ENCODE assay signal across 14 cellular contexts in the genomic region with DNA sequence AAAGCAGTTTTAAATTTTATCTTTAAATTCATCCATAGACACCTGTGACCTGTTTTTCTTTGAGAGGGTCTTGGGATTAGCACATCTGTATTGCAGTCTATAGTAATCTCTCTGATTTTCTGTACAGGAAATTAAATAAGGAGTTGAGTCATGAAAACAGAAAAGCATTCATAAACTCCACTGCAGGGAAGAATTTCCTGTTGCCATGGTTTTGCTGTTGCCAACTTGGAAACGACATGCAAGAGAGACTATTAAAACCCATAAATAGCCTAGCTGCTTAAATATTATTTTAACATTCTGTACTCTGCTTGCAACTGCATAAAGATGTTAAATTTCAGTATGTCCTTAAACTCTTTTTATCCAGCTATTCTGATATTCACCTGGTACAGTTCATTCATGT.
DNase-seq lines count a peak whose midpoint lies in the region; ATAC-seq and TF ChIP-seq lines count a peak whose summit lies in the region.
"Had no signal": no experiment of that assay in that cellular context is flagged by ENCODE, and none has a peak within 500 bp of the region (broad histone marks: within the 10 kb centered on the region; RNA-seq: fewer than 3 reads in every experiment).

No MANE protein-coding gene starts in this region.

- H3K4me1 ChIP-seq in right cardiac atrium (ENCODE audit: control insufficient read depth, insufficient read depth, low read length): peaks cover 2% of the 10 kb centered on the region
- H3K4me1 ChIP-seq in Peyer's patch: no peaks in the 10 kb centered on the region

- WGBS in right cardiac atrium: 35% methylated on average over 1 of the region's 1 CpG

- ATAC-seq in right cardiac atrium (peak; percentile 55 to 69), left ventricle myocardium superior (no peak), HG02938 (IDR thresholded peaks at IDR 0.05; ENCODE audit: unreplicated experiment) (no peak)
- ATAC-seq: GM12878, left colon had no signal

- H3K4me3 ChIP-seq in right cardiac atrium (ENCODE audit: low read length): no peak overlapping the region
- no peak overlapping the region for H3K4me3 ChIP-seq in choroid plexus epithelial cell (ENCODE audit: low read depth, low read length)
- no peak overlapping the region for H3K4me3 ChIP-seq in Peyer's patch
- H3K4me3 ChIP-seq: cardiac muscle cell, GM12878, upper lobe of left lung had no signal

- no peak for TF ChIP-seq POLR2A in Peyer's patch (IDR thresholded peaks at IDR 0.05)

- H3K27me3 ChIP-seq in right cardiac atrium (ENCODE audit: control insufficient read depth, insufficient read depth): no peaks in the 10 kb centered on the region
- no peaks in the 10 kb centered on the region for H3K27me3 ChIP-seq in Peyer's patch
- H3K27me3 ChIP-seq: cardiac muscle cell, upper lobe of left lung had no signal

- intact Hi-C loops in right cardiac atrium (cut with DNase I) (no loop called here), left ventricle myocardium superior (cut with micrococcal nuclease) (no loop called here)

- peaks cover 0 to 12% (median 0%) of the 10 kb centered on the region in 3 donors for H3K36me3 ChIP-seq in Peyer's patch
- H3K36me3 ChIP-seq: cardiac muscle cell, upper lobe of left lung had no signal

- no peaks in the 10 kb centered on the region for H3K9me3 ChIP-seq in right cardiac atrium (ENCODE audit: control insufficient read depth, low read length)
- H3K9me3 ChIP-seq in Peyer's patch: peaks cover 0 to 14% (median 0%) of the 10 kb centered on the region in 4 donors

- H3K27ac ChIP-seq in right cardiac atrium (ENCODE audit: low read length) (no peak overlapping the region), Peyer's patch (peak overlapping the region in 1 of 4 donors; percentile 28)
- H3K27ac ChIP-seq: cardiac muscle cell, upper lobe of left lung had no signal

- DNase-seq in right cardiac atrium (no peak), left ventricle myocardium superior (no peak), choroid plexus epithelial cell (ENCODE audit: low read depth) (peak; percentile 96), left kidney (ENCODE audit: low read depth, low spot score) (peak; percentile 70), Peyer's patch (no peak), SW480 (ENCODE audit: low spot score) (no peak), T1000 (lab: John Stamatoyannopoulos, UW) (no peak)
- DNase-seq: activated CD4-positive, alpha-beta memory T cell treated with anti-CD3 and anti-CD28 coated beads, Interleukin-2, amount 10 ng/mL, durations not matched to agents 7 days and 5 days; AML-193; left colon; upper lobe of left lung had no signal

- TF ChIP-seq CTCF in choroid plexus epithelial cell (conservative IDR thresholded peaks at IDR 0.05; ENCODE audit: low read depth, low read length) (no peak), Peyer's patch (IDR thresholded peaks at IDR 0.05) (no peak)

Comparison
In these comparisons a context has a peak if more than half of its experiments do, and no peak if none do; other contexts are left out.
1. ATAC-seq: peak in right cardiac atrium (2 of 2); none in left ventricle myocardium superior (single experiment) and HG02938 (single experiment).
2. DNase-seq: peak in choroid plexus epithelial cell (single experiment) and left kidney (single experiment); none in right cardiac atrium (0 of 3), left ventricle myocardium superior (single experiment), Peyer's patch (0 of 3), SW480 (single experiment) and T1000 (single experiment).